8 cellular contexts compared by ENCODE assay signal in genomic region chr14:70821916-70822705, GRCh38. TPM values are rescaled to one million over a fixed set of nuclear protein-coding genes. Genes with fewer than 3 reads are reported as not detected.
DNase-seq lines count a peak whose midpoint lies in the region; ATAC-seq and TF ChIP-seq lines count a peak whose summit lies in the region.

No MANE protein-coding gene starts in this region.

- no peak for TF ChIP-seq CTCF in HL-60 (IDR thresholded peaks at IDR 0.05; ENCODE audit: insufficient read depth, low read length)

- DNase-seq in C1 segment of cervical spinal cord (lab: John Stamatoyannopoulos, UW) (peak in 8 of 14 donors; percentile 15 to 82 (median 28)), HL-60 (ENCODE audit: low read depth in 1 of 2, low spot score in 1 of 2) (peak; percentile 41 to 63), SW480 (ENCODE audit: low spot score) (peak; percentile 47), anterior cingulate cortex (lab: John Stamatoyannopoulos, UW) (peak in 42 of 58 donors; percentile 10 to 77 (median 35)), hypothalamus (lab: John Stamatoyannopoulos, UW) (peak in 40 of 51 donors; percentile 4 to 73 (median 26)), sciatic nerve (ENCODE audit: low spot score) (peak; percentile 68)

- peak overlapping the region; percentile 49 for H3K4me3 ChIP-seq in HL-60 (replicated peaks; ENCODE audit: insufficient read depth, low read length)

- peak; percentile 51 for ATAC-seq in sciatic nerve
- no peak for ATAC-seq in HG03571 (IDR thresholded peaks at IDR 0.05; ENCODE audit: unreplicated experiment)
- no peak for ATAC-seq in GM19397 (IDR thresholded peaks at IDR 0.05; ENCODE audit: unreplicated experiment)

- no peaks in the 10 kb centered on the region for H3K27me3 ChIP-seq in HL-60 (ENCODE audit: insufficient read depth, poor library complexity, severe bottlenecking)

- H3K27ac ChIP-seq in HL-60 (replicated peaks), result peak overlapping the region; percentile 54

- intact Hi-C loops in sciatic nerve (cut with DNase I), result no loop called here

RNA-seq across cellular contexts. Expression of gene MAP3K9, which starts 12.8 kb away (rescaled TPM):
- total RNA-seq in sciatic nerve, result 0.36 TPM
